In genomic region chr3:146421814-146422748, GRCh38 we compare ENCODE assay signal across 2 cellular contexts.
TF ChIP-seq lines count a peak whose summit lies in the region.

No MANE protein-coding gene starts in this region.

TF ChIP-seq in A549, 52 proteins besides CTCF, POLR2A, EP300 and RAD21 (continued from another document):
- TF ChIP-seq BCL3 (IDR thresholded peaks at IDR 0.05) = 0 out of 3 replicates have a peak, but pooled peaks have one; percentile 24
- peak in 1 of 2 experiments; percentile 32; a peak in 1 of 5 replicates for TF ChIP-seq JUN (IDR thresholded peaks at IDR 0.05)
- TF ChIP-seq, protein P1, sequence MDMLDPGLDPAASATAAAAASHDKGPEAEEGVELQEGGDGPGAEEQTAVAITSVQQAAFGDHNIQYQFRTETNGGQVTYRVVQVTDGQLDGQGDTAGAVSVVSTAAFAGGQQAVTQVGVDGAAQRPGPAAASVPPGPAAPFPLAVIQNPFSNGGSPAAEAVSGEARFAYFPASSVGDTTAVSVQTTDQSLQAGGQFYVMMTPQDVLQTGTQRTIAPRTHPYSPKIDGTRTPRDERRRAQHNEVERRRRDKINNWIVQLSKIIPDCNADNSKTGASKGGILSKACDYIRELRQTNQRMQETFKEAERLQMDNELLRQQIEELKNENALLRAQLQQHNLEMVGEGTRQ (IDR thresholded peaks at IDR 0.05) = no peak
- peak; percentile 77 for TF ChIP-seq JUNB (IDR thresholded peaks at IDR 0.05)
- no peak for TF ChIP-seq RFX5 (IDR thresholded peaks at IDR 0.05)
- TF ChIP-seq FOSL2 (IDR thresholded peaks at IDR 0.05) = peak; percentile 85
- peak; percentile 87 for TF ChIP-seq FOSL2 (CRISPR knock-in tag; IDR thresholded peaks at IDR 0.05)
- no peak for TF ChIP-seq EHMT2 (IDR thresholded peaks at IDR 0.05; ENCODE audit: low read depth)
- TF ChIP-seq RARB (CRISPR knock-in tag; IDR thresholded peaks at IDR 0.05) = no peak
- TF ChIP-seq CBX2 (IDR thresholded peaks at IDR 0.05; ENCODE audit: borderline replicate concordance, low read depth) = no peak
- TF ChIP-seq, protein P2, sequence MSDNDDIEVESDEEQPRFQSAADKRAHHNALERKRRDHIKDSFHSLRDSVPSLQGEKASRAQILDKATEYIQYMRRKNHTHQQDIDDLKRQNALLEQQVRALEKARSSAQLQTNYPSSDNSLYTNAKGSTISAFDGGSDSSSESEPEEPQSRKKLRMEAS (IDR thresholded peaks at IDR 0.05) = peak; percentile 31; the same call in 1 of the 2 replicates
- no peak for TF ChIP-seq SREBF2 (IDR thresholded peaks at IDR 0.05)
- TF ChIP-seq E2F6 (IDR thresholded peaks at IDR 0.05; ENCODE audit: borderline replicate concordance, low read depth) = no peak
- TF ChIP-seq ZFP36 (IDR thresholded peaks at IDR 0.05; ENCODE audit: borderline replicate concordance, partially characterized antibody) = no peak
- peak; percentile 76; the same call in 1 of the 2 replicates for TF ChIP-seq GATA3 (IDR thresholded peaks at IDR 0.05; ENCODE audit: borderline replicate concordance)
- no peak for TF ChIP-seq TP53 (CRISPR knock-in tag; IDR thresholded peaks at IDR 0.05)
- no peak for TF ChIP-seq CHD4 (IDR thresholded peaks at IDR 0.05; ENCODE audit: borderline replicate concordance)

TF ChIP-seq in K562, 482 proteins besides CTCF, POLR2A, EP300 and RAD21 (continued from another document):
- TF ChIP-seq, protein P3, sequence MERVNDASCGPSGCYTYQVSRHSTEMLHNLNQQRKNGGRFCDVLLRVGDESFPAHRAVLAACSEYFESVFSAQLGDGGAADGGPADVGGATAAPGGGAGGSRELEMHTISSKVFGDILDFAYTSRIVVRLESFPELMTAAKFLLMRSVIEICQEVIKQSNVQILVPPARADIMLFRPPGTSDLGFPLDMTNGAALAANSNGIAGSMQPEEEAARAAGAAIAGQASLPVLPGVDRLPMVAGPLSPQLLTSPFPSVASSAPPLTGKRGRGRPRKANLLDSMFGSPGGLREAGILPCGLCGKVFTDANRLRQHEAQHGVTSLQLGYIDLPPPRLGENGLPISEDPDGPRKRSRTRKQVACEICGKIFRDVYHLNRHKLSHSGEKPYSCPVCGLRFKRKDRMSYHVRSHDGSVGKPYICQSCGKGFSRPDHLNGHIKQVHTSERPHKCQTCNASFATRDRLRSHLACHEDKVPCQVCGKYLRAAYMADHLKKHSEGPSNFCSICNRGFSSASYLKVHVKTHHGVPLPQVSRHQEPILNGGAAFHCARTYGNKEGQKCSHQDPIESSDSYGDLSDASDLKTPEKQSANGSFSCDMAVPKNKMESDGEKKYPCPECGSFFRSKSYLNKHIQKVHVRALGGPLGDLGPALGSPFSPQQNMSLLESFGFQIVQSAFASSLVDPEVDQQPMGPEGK (CRISPR knock-in tag; IDR thresholded peaks at IDR 0.05; ENCODE audit: borderline replicate concordance) = no peak
- TF ChIP-seq, protein P4, sequence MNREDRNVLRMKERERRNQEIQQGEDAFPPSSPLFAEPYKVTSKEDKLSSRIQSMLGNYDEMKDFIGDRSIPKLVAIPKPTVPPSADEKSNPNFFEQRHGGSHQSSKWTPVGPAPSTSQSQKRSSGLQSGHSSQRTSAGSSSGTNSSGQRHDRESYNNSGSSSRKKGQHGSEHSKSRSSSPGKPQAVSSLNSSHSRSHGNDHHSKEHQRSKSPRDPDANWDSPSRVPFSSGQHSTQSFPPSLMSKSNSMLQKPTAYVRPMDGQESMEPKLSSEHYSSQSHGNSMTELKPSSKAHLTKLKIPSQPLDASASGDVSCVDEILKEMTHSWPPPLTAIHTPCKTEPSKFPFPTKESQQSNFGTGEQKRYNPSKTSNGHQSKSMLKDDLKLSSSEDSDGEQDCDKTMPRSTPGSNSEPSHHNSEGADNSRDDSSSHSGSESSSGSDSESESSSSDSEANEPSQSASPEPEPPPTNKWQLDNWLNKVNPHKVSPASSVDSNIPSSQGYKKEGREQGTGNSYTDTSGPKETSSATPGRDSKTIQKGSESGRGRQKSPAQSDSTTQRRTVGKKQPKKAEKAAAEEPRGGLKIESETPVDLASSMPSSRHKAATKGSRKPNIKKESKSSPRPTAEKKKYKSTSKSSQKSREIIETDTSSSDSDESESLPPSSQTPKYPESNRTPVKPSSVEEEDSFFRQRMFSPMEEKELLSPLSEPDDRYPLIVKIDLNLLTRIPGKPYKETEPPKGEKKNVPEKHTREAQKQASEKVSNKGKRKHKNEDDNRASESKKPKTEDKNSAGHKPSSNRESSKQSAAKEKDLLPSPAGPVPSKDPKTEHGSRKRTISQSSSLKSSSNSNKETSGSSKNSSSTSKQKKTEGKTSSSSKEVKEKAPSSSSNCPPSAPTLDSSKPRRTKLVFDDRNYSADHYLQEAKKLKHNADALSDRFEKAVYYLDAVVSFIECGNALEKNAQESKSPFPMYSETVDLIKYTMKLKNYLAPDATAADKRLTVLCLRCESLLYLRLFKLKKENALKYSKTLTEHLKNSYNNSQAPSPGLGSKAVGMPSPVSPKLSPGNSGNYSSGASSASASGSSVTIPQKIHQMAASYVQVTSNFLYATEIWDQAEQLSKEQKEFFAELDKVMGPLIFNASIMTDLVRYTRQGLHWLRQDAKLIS (CRISPR knock-in tag; IDR thresholded peaks at IDR 0.05) = no peak
- TF ChIP-seq NCOA1 (IDR thresholded peaks at IDR 0.05; ENCODE audit: low read depth) (no peak), CCNT2 (IDR thresholded peaks at IDR 0.05; ENCODE audit: borderline replicate concordance, extremely low read depth, insufficient read length, low read depth, low read length) (no peak), RBBP5 (IDR thresholded peaks at IDR 0.05; ENCODE audit: borderline replicate concordance, insufficient read depth, low read length, poor library complexity, severe bottlenecking) (no peak)
- TF ChIP-seq, protein P2 (CRISPR knock-in tag; IDR thresholded peaks at IDR 0.05) = no peak
